ENCODE assay signal across 21 cellular contexts in the genomic region with DNA sequence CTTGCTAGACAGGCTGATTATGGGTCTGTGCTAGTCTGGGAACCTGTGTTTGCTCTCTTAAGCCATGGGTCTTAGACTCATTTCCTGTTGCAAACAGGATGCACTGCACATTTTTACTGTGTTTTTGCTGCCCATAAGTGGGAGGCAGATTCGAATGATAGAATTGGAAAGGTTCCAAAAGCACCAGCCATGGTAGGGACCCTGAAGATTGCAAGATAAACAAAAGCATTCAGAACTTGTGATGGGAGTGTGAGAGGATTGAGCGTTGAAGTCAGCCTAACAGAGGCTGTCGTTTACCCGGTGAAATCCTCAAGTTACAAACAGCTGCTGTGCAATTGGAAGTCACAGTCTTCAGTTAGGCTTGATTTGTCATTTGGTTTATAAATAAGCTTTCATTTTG.
DNase-seq lines count a peak whose midpoint lies in the region; ATAC-seq and TF ChIP-seq lines count a peak whose summit lies in the region.
"Had no signal": no experiment of that assay in that cellular context is flagged by ENCODE, and none has a peak within 500 bp of the region (broad histone marks: within the 10 kb centered on the region; RNA-seq: fewer than 3 reads in every experiment).

No MANE protein-coding gene starts in this region.

- H3K4me1 Mint-ChIP-seq in osteocyte (ENCODE audit: unreplicated experiment): no peaks in the 10 kb centered on the region
- H3K4me1 Mint-ChIP-seq: CD4-positive, alpha-beta memory T cell had no signal

- H3K27ac Mint-ChIP-seq in osteocyte (ENCODE audit: unreplicated experiment): no peak overlapping the region
- H3K27ac Mint-ChIP-seq: CD4-positive, alpha-beta memory T cell had no signal

- no peaks in the 10 kb centered on the region for H3K36me3 Mint-ChIP-seq in osteocyte (ENCODE audit: unreplicated experiment)
- H3K36me3 Mint-ChIP-seq: CD4-positive, alpha-beta memory T cell had no signal

- ATAC-seq in GM19455 (IDR thresholded peaks at IDR 0.05; ENCODE audit: unreplicated experiment): no peak
- ATAC-seq: GM12878 had no signal

- H3K4me3 ChIP-seq in esophagus muscularis mucosa (no peak overlapping the region), testis (no peak overlapping the region)
- H3K4me3 ChIP-seq: GM12878 had no signal

- H3K36me3 ChIP-seq in esophagus muscularis mucosa (no peaks in the 10 kb centered on the region), testis (ENCODE audit: low read depth, missing control alignments) (no peaks in the 10 kb centered on the region)

- H3K27me3 ChIP-seq in esophagus muscularis mucosa (peaks cover 0 to 9% (median 0%) of the 10 kb centered on the region in 4 donors), testis (no peaks in the 10 kb centered on the region)

- no peak overlapping the region for H3K4me3 Mint-ChIP-seq in osteocyte (ENCODE audit: unreplicated experiment)
- H3K4me3 Mint-ChIP-seq: CD4-positive, alpha-beta memory T cell had no signal

- peaks cover 17% of the 10 kb centered on the region for H3K9me3 Mint-ChIP-seq in osteocyte (ENCODE audit: unreplicated experiment)

- TF ChIP-seq EP300 in esophagus muscularis mucosa (IDR thresholded peaks at IDR 0.05): no peak

- DNase-seq in DMS153 treated with DMSO at 0.1 percent for 48 hours (lab: John Stamatoyannopoulos, UW; ENCODE audit: unreplicated experiment): peak; percentile 26
- DNase-seq in DMS153 (lab: John Stamatoyannopoulos, UW): no peak
- peak; percentile 31 for DNase-seq in NCI-H2171 (lab: John Stamatoyannopoulos, UW)
- DNase-seq in esophagus muscularis mucosa (ENCODE audit: extremely low spot score): peak; percentile 45
- DNase-seq in osteocyte (ENCODE audit: extremely low spot score, unreplicated experiment): peak; percentile 34
- DNase-seq in testis: no peak
- no peak for DNase-seq in NCI-H2029 (lab: John Stamatoyannopoulos, UW)
- DNase-seq: Calu3; CD4-positive, alpha-beta memory T cell; DND-41; GDM1; Karpas-422; NCI-H1417; NCI-H2029 treated with DMSO at 0.1 percent for 48 hours; NCI-H524 treated with DMSO at 0.1 percent for 48 hours; NK-92 treated with Interleukin-12 subunit alpha and Interleukin-12 subunit beta, amount 100 ng/mL, for 24 hours; RPMI8226; SIG-M5 had no signal

- no peak overlapping the region for H3K27ac ChIP-seq in esophagus muscularis mucosa (replicated peaks in 1 of 4)
- H3K27ac ChIP-seq in testis: no peak overlapping the region
- H3K27ac ChIP-seq: 22Rv1 had no signal

- WGBS in esophagus muscularis mucosa: 47% methylated on average over 4 of the region's 4 CpGs
- 54 to 66% methylated on average over 4 of the region's 4 CpGs for WGBS in testis, 2 donors

- intact Hi-C loops in esophagus muscularis mucosa (cut with DNase I) (no loop called here), testis (cut with DNase I; ENCODE audit: low total_unique reads) (no loop called here)

- no peaks in the 10 kb centered on the region for H3K4me1 ChIP-seq in esophagus muscularis mucosa
- H3K4me1 ChIP-seq in testis: no peaks in the 10 kb centered on the region

- H3K27me3 Mint-ChIP-seq in osteocyte (ENCODE audit: unreplicated experiment): no peaks in the 10 kb centered on the region

- H3K9me3 ChIP-seq in esophagus muscularis mucosa (no peaks in the 10 kb centered on the region), testis (no peaks in the 10 kb centered on the region)

- TF ChIP-seq CTCF in esophagus muscularis mucosa (IDR thresholded peaks at IDR 0.05): no peak
- TF ChIP-seq CTCF in osteocyte (IDR thresholded peaks at IDR 0.05): no peak
- no peak for TF ChIP-seq CTCF in testis (IDR thresholded peaks at IDR 0.05)

- TF ChIP-seq POLR2A in esophagus muscularis mucosa (IDR thresholded peaks at IDR 0.05; ENCODE audit: low read depth): no peak
- no peak for TF ChIP-seq POLR2A in testis (IDR thresholded peaks at IDR 0.05)

Comparison
In these comparisons a context has a peak if more than half of its experiments do, and no peak if none do; other contexts are left out.
1. DNase-seq: peak in DMS153 treated with DMSO at 0.1 percent for 48 hours (single experiment), NCI-H2171 (single experiment), esophagus muscularis mucosa (single experiment) and osteocyte (single experiment); none in DMS153 (single experiment), testis (single experiment) and NCI-H2029 (single experiment).